In genomic region chr5:59532979-59533729, GRCh38 we compare ENCODE assay signal across 23 cellular contexts.
"Had no signal": no experiment of that assay in that cellular context is flagged by ENCODE, and none has a peak within 500 bp of the region (broad histone marks: within the 10 kb centered on the region; RNA-seq: fewer than 3 reads in every experiment).

No MANE protein-coding gene starts in this region.

- DNase-seq: activated CD4-positive, alpha-beta memory T cell treated with anti-CD3 and anti-CD28 coated beads, Interleukin-2, amount 10 ng/mL, durations not matched to agents 7 days and 5 days; activated CD4-positive, alpha-beta T cell treated with anti-CD3 and anti-CD28 coated beads for 36 hours; activated CD4-positive, alpha-beta T cell treated with anti-CD3 and anti-CD28 coated beads, Interleukin-2, amount 50 U/mL, for 1 hour; activated gamma-delta T cell; activated naive CD4-positive, alpha-beta T cell treated with anti-CD3 and anti-CD28 coated beads for 36 hours; activated T-cell treated with anti-CD3 and anti-CD28 coated beads for 4 hours; activated T-cell treated with anti-CD3 and anti-CD28 coated beads, Interleukin-2, amount 50 U/mL, for 48 hours; amygdala; MG63; MV-4-11; NCI-H1092 treated with DMSO at 0.1 percent for 48 hours; NCI-H1417 treated with DMSO at 0.1 percent for 48 hours; NCI-H187; NCI-H2171 treated with DMSO at 0.1 percent for 48 hours; NCI-H226; NCI-H510A; NCI-H526 treated with DMSO at 0.1 percent for 48 hours; NCI-H82; SIG-M5; SK-N-SH; T-helper 1 cell; WERI-Rb-1 had no signal

- ATAC-seq: activated CD4-positive, alpha-beta T cell treated with anti-CD3 and anti-CD28 coated beads for 36 hours; activated T-helper 17 cell treated with anti-CD3 and anti-CD28 coated beads, Interleukin-2, amount 50 U/mL, for 72 hours had no signal
